Comparison of ENCODE assay signal across 7 cellular contexts in genomic region chr22:37427128-37427710, GRCh38. TPM values are rescaled to one million over a fixed set of nuclear protein-coding genes. Genes with fewer than 3 reads are reported as not detected.
DNase-seq lines count a peak whose midpoint lies in the region; ATAC-seq and TF ChIP-seq lines count a peak whose summit lies in the region.

A gene with protein sequence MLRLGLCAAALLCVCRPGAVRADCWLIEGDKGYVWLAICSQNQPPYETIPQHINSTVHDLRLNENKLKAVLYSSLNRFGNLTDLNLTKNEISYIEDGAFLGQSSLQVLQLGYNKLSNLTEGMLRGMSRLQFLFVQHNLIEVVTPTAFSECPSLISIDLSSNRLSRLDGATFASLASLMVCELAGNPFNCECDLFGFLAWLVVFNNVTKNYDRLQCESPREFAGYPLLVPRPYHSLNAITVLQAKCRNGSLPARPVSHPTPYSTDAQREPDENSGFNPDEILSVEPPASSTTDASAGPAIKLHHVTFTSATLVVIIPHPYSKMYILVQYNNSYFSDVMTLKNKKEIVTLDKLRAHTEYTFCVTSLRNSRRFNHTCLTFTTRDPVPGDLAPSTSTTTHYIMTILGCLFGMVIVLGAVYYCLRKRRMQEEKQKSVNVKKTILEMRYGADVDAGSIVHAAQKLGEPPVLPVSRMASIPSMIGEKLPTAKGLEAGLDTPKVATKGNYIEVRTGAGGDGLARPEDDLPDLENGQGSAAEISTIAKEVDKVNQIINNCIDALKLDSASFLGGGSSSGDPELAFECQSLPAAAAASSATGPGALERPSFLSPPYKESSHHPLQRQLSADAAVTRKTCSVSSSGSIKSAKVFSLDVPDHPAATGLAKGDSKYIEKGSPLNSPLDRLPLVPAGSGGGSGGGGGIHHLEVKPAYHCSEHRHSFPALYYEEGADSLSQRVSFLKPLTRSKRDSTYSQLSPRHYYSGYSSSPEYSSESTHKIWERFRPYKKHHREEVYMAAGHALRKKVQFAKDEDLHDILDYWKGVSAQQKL (minus strand): TSS chr22:37427479. CDS start chr22:37375534, 51,945 bp downstream.

- DNase-seq in HFF-Myc (ENCODE audit: extremely low read depth, low read depth), result no peak
- DNase-seq in activated naive CD8-positive, alpha-beta T cell treated with anti-CD3 and anti-CD28 coated beads for 36 hours, result no peak
- DNase-seq in stimulated activated naive CD8-positive, alpha-beta T cell treated with anti-CD3 and anti-CD28 coated beads, Interleukin-15, amount 100 ng/mL, for 72 hours, result no peak
- no peak for DNase-seq in NCI-H2196 (lab: John Stamatoyannopoulos, UW; ENCODE audit: unreplicated experiment)
- DNase-seq in SKM-1 (lab: John Stamatoyannopoulos, UW; ENCODE audit: unreplicated experiment), result no peak
- DNase-seq in OCI-M1 (lab: John Stamatoyannopoulos, UW), result no peak

- no peak within 1 kb of the TSS for H3K27ac Mint-ChIP-seq in activated naive CD8-positive, alpha-beta T cell treated with anti-CD3 and anti-CD28 coated beads for 36 hours
- H3K27ac Mint-ChIP-seq in stimulated activated naive CD8-positive, alpha-beta T cell treated with anti-CD3 and anti-CD28 coated beads, Interleukin-15, amount 100 ng/mL, for 72 hours, result no peak within 1 kb of the TSS

- H3K36me3 Mint-ChIP-seq in activated naive CD8-positive, alpha-beta T cell treated with anti-CD3 and anti-CD28 coated beads for 36 hours, result no peaks in the 10 kb centered on the region

- peak; percentile 21 for ATAC-seq in stimulated activated naive CD8-positive, alpha-beta T cell treated with anti-CD3 and anti-CD28 coated beads, Interleukin-15, amount 100 ng/mL, for 72 hours

- peaks cover 4% of the 10 kb centered on the region for H3K9me3 ChIP-seq in iPS-18c (ENCODE audit: control insufficient read depth, insufficient read depth, low read length)

- no peak for TF ChIP-seq CTCF in HFF-Myc (IDR thresholded peaks at IDR 0.05; ENCODE audit: low read depth, low read length, missing control alignments)

- H3K4me1 Mint-ChIP-seq in activated naive CD8-positive, alpha-beta T cell treated with anti-CD3 and anti-CD28 coated beads for 36 hours, result peaks cover 24% of the 10 kb centered on the region
- peaks cover 56% of the 10 kb centered on the region for H3K4me1 Mint-ChIP-seq in stimulated activated naive CD8-positive, alpha-beta T cell treated with anti-CD3 and anti-CD28 coated beads, Interleukin-15, amount 100 ng/mL, for 72 hours

- H3K9me3 Mint-ChIP-seq in activated naive CD8-positive, alpha-beta T cell treated with anti-CD3 and anti-CD28 coated beads for 36 hours, result no peaks in the 10 kb centered on the region
- H3K9me3 Mint-ChIP-seq in stimulated activated naive CD8-positive, alpha-beta T cell treated with anti-CD3 and anti-CD28 coated beads, Interleukin-15, amount 100 ng/mL, for 72 hours, result no peaks in the 10 kb centered on the region

- peaks cover 50% of the 10 kb centered on the region for H3K27me3 Mint-ChIP-seq in activated naive CD8-positive, alpha-beta T cell treated with anti-CD3 and anti-CD28 coated beads for 36 hours
- peaks cover 76% of the 10 kb centered on the region for H3K27me3 Mint-ChIP-seq in stimulated activated naive CD8-positive, alpha-beta T cell treated with anti-CD3 and anti-CD28 coated beads, Interleukin-15, amount 100 ng/mL, for 72 hours

- peak within 1 kb of the TSS; percentile 59 for H3K4me3 Mint-ChIP-seq in activated naive CD8-positive, alpha-beta T cell treated with anti-CD3 and anti-CD28 coated beads for 36 hours
- peak within 1 kb of the TSS; percentile 60 to 75 for H3K4me3 Mint-ChIP-seq in stimulated activated naive CD8-positive, alpha-beta T cell treated with anti-CD3 and anti-CD28 coated beads, Interleukin-15, amount 100 ng/mL, for 72 hours

- H3K4me3 ChIP-seq in HFF-Myc (replicated peaks; ENCODE audit: low read depth, low read length), result peak within 1 kb of the TSS; percentile 57
- H3K4me3 ChIP-seq in iPS-18c (ENCODE audit: insufficient read depth, low read depth, low read length), result peak within 1 kb of the TSS; percentile 61

RNA-seq across cellular contexts. Expression of the gene that starts here (rescaled TPM):
- total RNA-seq in activated naive CD8-positive, alpha-beta T cell treated with anti-CD3 and anti-CD28 coated beads for 36 hours, result under 1 TPM; 0.06 to 0.20 TPM
